Comparison of ENCODE assay signal across 10 cellular contexts in genomic region chr5:77209495-77210090, GRCh38. TPM values are rescaled to one million over a fixed set of nuclear protein-coding genes. Genes with fewer than 3 reads are reported as not detected.
DNase-seq lines count a peak whose midpoint lies in the region; ATAC-seq and TF ChIP-seq lines count a peak whose summit lies in the region.
"Had no signal": no experiment of that assay in that cellular context is flagged by ENCODE, and none has a peak within 500 bp of the region (broad histone marks: within the 10 kb centered on the region; RNA-seq: fewer than 3 reads in every experiment).

No MANE protein-coding gene starts in this region.

- H3K4me3 Mint-ChIP-seq in Calu3 (ENCODE audit: low read depth, unreplicated experiment), result peak overlapping the region; percentile 64

- H3K36me3 ChIP-seq in SK-N-MC (ENCODE audit: insufficient read depth, low read length), result no peaks in the 10 kb centered on the region

- peaks cover 10% of the 10 kb centered on the region for H3K36me3 Mint-ChIP-seq in Calu3 (ENCODE audit: insufficient read depth, unreplicated experiment)

- no peak overlapping the region for H3K9ac ChIP-seq in SK-N-MC (ENCODE audit: insufficient read length)

- peaks cover 96% of the 10 kb centered on the region for H3K27me3 Mint-ChIP-seq in Calu3 (ENCODE audit: unreplicated experiment)

- H3K4me3 ChIP-seq in SK-N-MC (peak overlapping the region; percentile 60), foreskin fibroblast (ENCODE audit: low read depth in 1 of 2, low read length in 2 of 2) (peak overlapping the region; percentile 27 to 37), retinal pigment epithelial cell (ENCODE audit: low read length) (peak overlapping the region; percentile 11)

- H3K9me3 ChIP-seq in SK-N-MC (ENCODE audit: low read depth, low read length), result no peaks in the 10 kb centered on the region

- peaks cover 10% of the 10 kb centered on the region for H3K4me1 Mint-ChIP-seq in Calu3 (ENCODE audit: low read depth, unreplicated experiment)

- CTCF ChIA-PET in Calu3 (lab: Charles Lee), result no interaction called here

- no peak for ATAC-seq in GM21360 (IDR thresholded peaks at IDR 0.05; ENCODE audit: unreplicated experiment)

- no peaks in the 10 kb centered on the region for H3K9me3 Mint-ChIP-seq in Calu3 (ENCODE audit: low read depth, unreplicated experiment)

- no peak overlapping the region for H3K27ac ChIP-seq in SK-N-MC

- DNase-seq in Calu3, result no peak
- no peak for DNase-seq in SK-N-MC (ENCODE audit: low read depth, low spot score)
- peak in 1 of 2 donors; percentile 9 for DNase-seq in foreskin fibroblast
- no peak for DNase-seq in retinal pigment epithelial cell (ENCODE audit: low read depth)
- no peak for DNase-seq in pons (ENCODE audit: low spot score)
- DNase-seq in epidermal melanocyte (ENCODE audit: insufficient read length, low spot score), result no peak
- DNase-seq: MV-4-11; stimulated activated naive CD4-positive, alpha-beta T cell treated with Interleukin-2 at 50 U/mL for 16 hours had no signal

- intact Hi-C loops in Calu3 (cut with micrococcal nuclease; ENCODE audit: unreplicated experiment), result no loop called here

- TF ChIP-seq CTCF in Calu3 (IDR thresholded peaks at IDR 0.05; ENCODE audit: unreplicated experiment) (no peak), foreskin fibroblast (IDR thresholded peaks at IDR 0.05; ENCODE audit: low read depth, low read length) (no peak), retinal pigment epithelial cell (conservative IDR thresholded peaks at IDR 0.05; ENCODE audit: low read depth, low read length) (no peak)

- no TSS peak for BruUV-seq in Calu3 (replicated peaks; lab: Mats Ljungman, UMichigan)

- H3K27ac Mint-ChIP-seq in Calu3 (ENCODE audit: unreplicated experiment), result no peak overlapping the region

RNA-seq across cellular contexts. Expression of gene PDE8B, which starts 0.9 kb away (rescaled TPM):
- 0.54 and 0.66 TPM in 2 replicates for total RNA-seq in Calu3 (2022)
- total RNA-seq: dermis microvascular lymphatic vessel endothelial cell had no signal
